7 cellular contexts compared by ENCODE assay signal in genomic region chr6:149566372-149567193, GRCh38.
DNase-seq lines count a peak whose midpoint lies in the region; TF ChIP-seq lines count a peak whose summit lies in the region.

Gene GINM1 (plus strand): TSS chr6:149566375. CDS start chr6:149566415, 40 bp downstream.

- peak within 1 kb of the TSS; percentile 90 for H3K27ac ChIP-seq in HEK293 (ENCODE audit: extremely low read depth, low read depth, low read length)
- peak within 1 kb of the TSS; percentile 69 for H3K27ac ChIP-seq in cingulate gyrus (ENCODE audit: low read depth, low read length)

- TF ChIP-seq CTCF in GM12875 (IDR thresholded peaks at IDR 0.05; ENCODE audit: borderline replicate concordance, insufficient read depth, low read depth, low read length): no peak
- TF ChIP-seq CTCF in HEK293 (tag by site-specific recombination; IDR thresholded peaks at IDR 0.05): no peak; the same call in 1 of the 2 replicates

- peak within 1 kb of the TSS; percentile 79 for H3K4me3 ChIP-seq in GM12875 (ENCODE audit: low read depth, low read length)
- H3K4me3 ChIP-seq in HEK293 (ENCODE audit: low read depth, low read length): peak within 1 kb of the TSS; percentile 83

- no peaks in the 10 kb centered on the region for H3K9me3 ChIP-seq in HEK293 (ENCODE audit: control insufficient read depth, insufficient read depth, low read depth, low read length)

- CTCF ChIA-PET in HEK293 (lab: Yijun Ruan, JAX): interaction anchor here (0.6 to 1.4 kb wide), 4 partner anchors 20 to 1295 kb away, joined by 3 to 5 read pairs (median 3); partner anchors contain the start of gene PPIL4

- no peaks in the 10 kb centered on the region for H3K36me3 ChIP-seq in HEK293 (ENCODE audit: control insufficient read depth in 2 of 2, insufficient read depth in 1 of 2, low read length in 2 of 2)

- DNase-seq in NCI-H1105 (lab: John Stamatoyannopoulos, UW) (peak; percentile 65), left kidney (ENCODE audit: low read depth, low spot score) (peak; percentile 84)
- peak; percentile 24 to 54 (median 46) for DNase-seq in activated CD4-positive, CD25-positive, alpha-beta regulatory T cell (lab: John Stamatoyannopoulos, UW)
- DNase-seq in stimulated activated CD4-positive, alpha-beta T cell treated with anti-CD3 and anti-CD28 coated beads, Interleukin-2, amount 100 ng/mL, for 4 hours (ENCODE audit: low read depth): peak; percentile 47

- POLR2A ChIA-PET in HEK293 (lab: Yijun Ruan, JAX): interaction anchor here (0.6 to 1.0 kb wide), 8 partner anchors 19 to 502 kb away, joined by 3 to 12 read pairs (median 4); partner anchors contain the start of genes LATS1 and PPIL4

- H3K4me1 ChIP-seq in HEK293 (ENCODE audit: control insufficient read depth, insufficient read depth, low read length): peaks cover 22% of the 10 kb centered on the region; the same call in 1 of the 2 replicates

TF ChIP-seq in HEK293, 187 proteins besides CTCF, POLR2A, EP300 and RAD21 (continues in another document):
- peak; percentile 25; the same call in 1 of the 2 replicates for TF ChIP-seq ZNF121 (tag by site-specific recombination; IDR thresholded peaks at IDR 0.05)
- peak; percentile 45; the same call in 1 of the 2 replicates for TF ChIP-seq GLIS1 (tag by site-specific recombination; IDR thresholded peaks at IDR 0.05)
- no peak for TF ChIP-seq GLI2 (tag by site-specific recombination; IDR thresholded peaks at IDR 0.05; ENCODE audit: borderline replicate concordance, low read depth)
- no peak for TF ChIP-seq ZNF10 (tag by site-specific recombination; IDR thresholded peaks at IDR 0.05)
- TF ChIP-seq YY1 (tag by site-specific recombination; IDR thresholded peaks at IDR 0.05): peak; percentile 67
- TF ChIP-seq ZNF423 (tag by site-specific recombination; IDR thresholded peaks at IDR 0.05): no peak
- TF ChIP-seq, protein P1, sequence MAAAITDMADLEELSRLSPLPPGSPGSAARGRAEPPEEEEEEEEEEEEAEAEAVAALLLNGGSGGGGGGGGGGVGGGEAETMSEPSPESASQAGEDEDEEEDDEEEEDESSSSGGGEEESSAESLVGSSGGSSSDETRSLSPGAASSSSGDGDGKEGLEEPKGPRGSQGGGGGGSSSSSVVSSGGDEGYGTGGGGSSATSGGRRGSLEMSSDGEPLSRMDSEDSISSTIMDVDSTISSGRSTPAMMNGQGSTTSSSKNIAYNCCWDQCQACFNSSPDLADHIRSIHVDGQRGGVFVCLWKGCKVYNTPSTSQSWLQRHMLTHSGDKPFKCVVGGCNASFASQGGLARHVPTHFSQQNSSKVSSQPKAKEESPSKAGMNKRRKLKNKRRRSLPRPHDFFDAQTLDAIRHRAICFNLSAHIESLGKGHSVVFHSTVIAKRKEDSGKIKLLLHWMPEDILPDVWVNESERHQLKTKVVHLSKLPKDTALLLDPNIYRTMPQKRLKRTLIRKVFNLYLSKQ (tag by site-specific recombination; IDR thresholded peaks at IDR 0.05; ENCODE audit: borderline replicate concordance): no peak
- TF ChIP-seq, protein P2, sequence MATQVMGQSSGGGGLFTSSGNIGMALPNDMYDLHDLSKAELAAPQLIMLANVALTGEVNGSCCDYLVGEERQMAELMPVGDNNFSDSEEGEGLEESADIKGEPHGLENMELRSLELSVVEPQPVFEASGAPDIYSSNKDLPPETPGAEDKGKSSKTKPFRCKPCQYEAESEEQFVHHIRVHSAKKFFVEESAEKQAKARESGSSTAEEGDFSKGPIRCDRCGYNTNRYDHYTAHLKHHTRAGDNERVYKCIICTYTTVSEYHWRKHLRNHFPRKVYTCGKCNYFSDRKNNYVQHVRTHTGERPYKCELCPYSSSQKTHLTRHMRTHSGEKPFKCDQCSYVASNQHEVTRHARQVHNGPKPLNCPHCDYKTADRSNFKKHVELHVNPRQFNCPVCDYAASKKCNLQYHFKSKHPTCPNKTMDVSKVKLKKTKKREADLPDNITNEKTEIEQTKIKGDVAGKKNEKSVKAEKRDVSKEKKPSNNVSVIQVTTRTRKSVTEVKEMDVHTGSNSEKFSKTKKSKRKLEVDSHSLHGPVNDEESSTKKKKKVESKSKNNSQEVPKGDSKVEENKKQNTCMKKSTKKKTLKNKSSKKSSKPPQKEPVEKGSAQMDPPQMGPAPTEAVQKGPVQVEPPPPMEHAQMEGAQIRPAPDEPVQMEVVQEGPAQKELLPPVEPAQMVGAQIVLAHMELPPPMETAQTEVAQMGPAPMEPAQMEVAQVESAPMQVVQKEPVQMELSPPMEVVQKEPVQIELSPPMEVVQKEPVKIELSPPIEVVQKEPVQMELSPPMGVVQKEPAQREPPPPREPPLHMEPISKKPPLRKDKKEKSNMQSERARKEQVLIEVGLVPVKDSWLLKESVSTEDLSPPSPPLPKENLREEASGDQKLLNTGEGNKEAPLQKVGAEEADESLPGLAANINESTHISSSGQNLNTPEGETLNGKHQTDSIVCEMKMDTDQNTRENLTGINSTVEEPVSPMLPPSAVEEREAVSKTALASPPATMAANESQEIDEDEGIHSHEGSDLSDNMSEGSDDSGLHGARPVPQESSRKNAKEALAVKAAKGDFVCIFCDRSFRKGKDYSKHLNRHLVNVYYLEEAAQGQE (tag by site-specific recombination; IDR thresholded peaks at IDR 0.05): peak; percentile 66
- no peak for TF ChIP-seq ZNF473 (tag by site-specific recombination; IDR thresholded peaks at IDR 0.05)
- peak; percentile 48; the same call in 1 of the 2 replicates for TF ChIP-seq ZNF24 (tag by site-specific recombination; IDR thresholded peaks at IDR 0.05)
- TF ChIP-seq ZNF677 (tag by site-specific recombination; IDR thresholded peaks at IDR 0.05): no peak
- peak; percentile 16; the same call in 1 of the 2 replicates for TF ChIP-seq ZNF629 (tag by site-specific recombination; IDR thresholded peaks at IDR 0.05)
- no peak for TF ChIP-seq ZNF510 (tag by site-specific recombination; IDR thresholded peaks at IDR 0.05; ENCODE audit: insufficient replicate concordance)
- TF ChIP-seq YY2 (tag by site-specific recombination; IDR thresholded peaks at IDR 0.05): 0 out of 2 replicates have a peak, but pooled peaks have one; percentile 21
- peak; percentile 90; the same call in 1 of the 2 replicates for TF ChIP-seq PRDM2 (tag by site-specific recombination; IDR thresholded peaks at IDR 0.05; ENCODE audit: borderline replicate concordance)
- TF ChIP-seq BCL11B (tag by site-specific recombination; IDR thresholded peaks at IDR 0.05; ENCODE audit: low read depth): peak; percentile 73; the same call in 1 of the 2 replicates
- TF ChIP-seq ZNF521 (tag by site-specific recombination; IDR thresholded peaks at IDR 0.05): no peak
- 0 out of 2 replicates have a peak, but pooled peaks have one; percentile 78 for TF ChIP-seq KLF16 (tag by site-specific recombination; IDR thresholded peaks at IDR 0.05)
- no peak for TF ChIP-seq ZNF555 (tag by site-specific recombination; conservative IDR thresholded peaks at IDR 0.05)
- TF ChIP-seq ZNF596 (tag by site-specific recombination; IDR thresholded peaks at IDR 0.05): 0 out of 2 replicates have a peak, but pooled peaks have one; percentile 9
- no peak for TF ChIP-seq ZFP69B (tag by site-specific recombination; IDR thresholded peaks at IDR 0.05)
- peak; percentile 30; the same call in 1 of the 2 replicates for TF ChIP-seq KLF8 (tag by site-specific recombination; IDR thresholded peaks at IDR 0.05)
- no peak for TF ChIP-seq ZNF202 (tag by site-specific recombination; IDR thresholded peaks at IDR 0.05; ENCODE audit: borderline replicate concordance)
- TF ChIP-seq IKZF3 (tag by site-specific recombination; IDR thresholded peaks at IDR 0.05): no peak
- TF ChIP-seq ZNF394 (tag by site-specific recombination; IDR thresholded peaks at IDR 0.05; ENCODE audit: borderline replicate concordance): 0 out of 2 replicates have a peak, but pooled peaks have one; percentile 35

Comparison
In these comparisons a context has a peak if more than half of its experiments do, and no peak if none do; other contexts are left out.
1. Peak in every context shown above with its lines: DNase-seq, H3K4me3 ChIP-seq and H3K27ac ChIP-seq.